ENCODE assay signal across 9 cellular contexts in genomic region chr11:1293619-1294015, GRCh38. TPM values are rescaled to one million over a fixed set of nuclear protein-coding genes. Genes with fewer than 3 reads are reported as not detected.
A peak's percentile ranks its signal among the peaks of the same experiment; 100 is the strongest.
DNase-seq lines count a peak whose midpoint lies in the region; ATAC-seq, FAIRE-seq and TF ChIP-seq lines count a peak whose summit lies in the region.
"Had no signal": no experiment of that assay in that cellular context is flagged by ENCODE, and none has a peak within 500 bp of the region (broad histone marks: within the 10 kb centered on the region; RNA-seq: fewer than 3 reads in every experiment).

No MANE protein-coding gene starts in this region.

- BruUV-seq in GM12878 (replicated peaks; lab: Mats Ljungman, UMichigan) = no TSS peak

- H3K4me2 ChIP-seq in GM12878 (ENCODE audit: control insufficient read depth, insufficient read depth) = no peak overlapping the region

- RAD21 ChIA-PET in GM12878 (lab: Charles Lee; ENCODE audit: unreplicated experiment) = no interaction called here

- POLR2A ChIA-PET in GM12878 (lab: Charles Lee) = no interaction called here

- intact Hi-C loops in GM12878 (cut with micrococcal nuclease; ENCODE audit: unreplicated experiment) = no loop called here

- H3K4me1 ChIP-seq in GM12878 (ENCODE audit: control insufficient read depth, insufficient read depth, low read length) = no peaks in the 10 kb centered on the region

- in situ Hi-C loops in GM13977 (cut with MboI; ENCODE audit: low pct_unique_long_range_greater_than_20kb, low sequenced_read_pairs, unreplicated experiment) = no loop called here
- in situ Hi-C loops in GM12878 (cut with MboI) = no loop called here

- no peak overlapping the region for H3K9ac ChIP-seq in GM12878 (ENCODE audit: control insufficient read depth, insufficient read depth, low read length)

- H3K36me3 ChIP-seq in GM12878 (ENCODE audit: control insufficient read depth in 2 of 2, insufficient read depth in 2 of 2, low read length in 1 of 2) = peaks cover 11 to 15% of the 10 kb centered on the region in 2 experiments; a peak in 3 of 4 replicates

- H3K9me3 ChIP-seq in GM12878 (replicated peaks; ENCODE audit: control insufficient read depth, insufficient read depth, low read length) = no peaks in the 10 kb centered on the region; the same call in 2 of the 3 replicates

- TF ChIP-seq CTCF in GM13977 (IDR thresholded peaks at IDR 0.05; ENCODE audit: extremely low read depth, insufficient read depth, missing control alignments) = peak; percentile 49
- TF ChIP-seq CTCF in GM12878 (IDR thresholded peaks at IDR 0.05 in 2 of 3, conservative IDR thresholded peaks at IDR 0.05 in 1 of 3; ENCODE audit: control insufficient read depth in 2 of 3, extremely low read depth in 1 of 3, insufficient read depth in 1 of 3, low read depth in 3 of 3, low read length in 3 of 3) = peak; percentile 24 to 33 (median 25); a peak in 3 of 6 replicates

- no peak for FAIRE-seq in GM12878 (lab: Jason Lieb, UNC)

- DNase-seq in AG08396 (ENCODE audit: low spot score) (peak; percentile 43), GM13977 (ENCODE audit: low spot score) (no peak), GM12878 (ENCODE audit: low read depth, low spot score) (no peak), myocyte (ENCODE audit: low read depth) (peak; percentile 68)
- DNase-seq: T-helper 1 cell had no signal

- H3K79me2 ChIP-seq in GM12878 (ENCODE audit: control insufficient read depth, insufficient read depth, low read length) = no peaks in the 10 kb centered on the region

- SMC1A ChIA-PET in GM12878 (lab: Charles Lee; ENCODE audit: uncharacterized antibody, unreplicated experiment) = no interaction called here

- no peaks in the 10 kb centered on the region for H4K20me1 ChIP-seq in GM12878 (ENCODE audit: control insufficient read depth, insufficient read depth)

- no peak overlapping the region for H3K27ac ChIP-seq in GM12878 (ENCODE audit: control insufficient read depth, insufficient read depth)

- CTCF ChIA-PET in GM12878 (lab: Yijun Ruan, JAX) = interaction anchor here (1.2 kb wide), 1 partner anchor 280 kb away, joined by 6 read pairs; no protein-coding TSS in a partner anchor

- ATAC-seq in GM12878 (peak; percentile 47; the same call in 1 of the 3 replicates), GM21825 (IDR thresholded peaks at IDR 0.05; ENCODE audit: unreplicated experiment) (no peak), HG03280 (IDR thresholded peaks at IDR 0.05; ENCODE audit: unreplicated experiment) (no peak), HG03108 (IDR thresholded peaks at IDR 0.05; ENCODE audit: unreplicated experiment) (no peak), GM19023 (IDR thresholded peaks at IDR 0.05; ENCODE audit: unreplicated experiment) (no peak)

- H2AFZ ChIP-seq in GM12878 (ENCODE audit: control insufficient read depth, low read depth, low read length) = no peak overlapping the region

- no peak overlapping the region for H3K4me3 ChIP-seq in GM12878

- no peaks in the 10 kb centered on the region for H3K27me3 ChIP-seq in GM12878 (replicated peaks in 1 of 2; ENCODE audit: control insufficient read depth in 2 of 2, insufficient read depth in 2 of 2, low read length in 1 of 2)

- TF ChIP-seq EP300 in GM12878 (IDR thresholded peaks at IDR 0.05; ENCODE audit: borderline replicate concordance in 1 of 2, control insufficient read depth in 1 of 2, low read depth in 2 of 2, low read length in 2 of 2) = no peak

- WGBS in GM12878 (ENCODE audit: insufficient coverage, insufficient replicate concordance, low lambda C conversion rate, missing lambda C conversion rate) = 90% methylated on average over 12 of the region's 13 CpGs

- peak; percentile 50 for TF ChIP-seq RAD21 in GM12878 (IDR thresholded peaks at IDR 0.05; ENCODE audit: insufficient read depth, low read depth, low read length)

- no peak for TF ChIP-seq POLR2A in GM12878 (IDR thresholded peaks at IDR 0.05; ENCODE audit: low read depth, low read length)

TF ChIP-seq in GM12878, 131 proteins besides CTCF, POLR2A, EP300 and RAD21:
- TF ChIP-seq ZSCAN29 (IDR thresholded peaks at IDR 0.05) (no peak), ZBTB11 (CRISPR knock-in tag; IDR thresholded peaks at IDR 0.05) (no peak), ZNF384 (IDR thresholded peaks at IDR 0.05; ENCODE audit: borderline replicate concordance, low read depth, low read length) (no peak), STAT1 (conservative IDR thresholded peaks at IDR 0.05) (no peak)

RNA-seq across cellular contexts. Expression of gene TOLLIP, which starts 15.8 kb away (rescaled TPM):
- total RNA-seq in GM12878 (2013; cell fraction: nucleolus; rRNA removed) = 22.5 and 27.2 TPM in 2 replicates
- 15.4 and 21.2 TPM in 2 replicates for total RNA-seq in GM12878 (2014; rRNA removed)
- 4.3 and 5.6 TPM in 2 replicates for total RNA-seq in GM12878 (2014; rRNA removed; fragmentation: Illumina TruSeq; extraction: Trizol)
- total RNA-seq in GM12878 (2021) = 36.5 and 36.8 TPM in 2 replicates
- 7.0 TPM for polyA plus RNA-seq in GM12878 (2011; ENCODE audit: low read depth)
- polyA plus RNA-seq in GM12878 (2011; rRNA removed) = 10.0 and 26.9 TPM in 2 replicates
- 29.3 and 37.1 TPM in 2 replicates for polyA plus RNA-seq in GM12878 (2011; cell fraction: cytosol; rRNA removed)
- 54.0 and 62.2 TPM in 2 replicates for polyA plus RNA-seq in GM12878 (2011; cell fraction: nucleus; rRNA removed)
- polyA plus RNA-seq in GM12878 (2012) = 20.7 and 23.8 TPM in 2 replicates
- polyA plus RNA-seq in GM12878 (2014; fragmentation: Illumina TruSeq; extraction: Trizol) = 2.0 and 5.3 TPM in 2 replicates
- 1 to 10 TPM in 1 of 2 experiments, under 1 TPM in 1; 0.47 to 1.0 TPM for polyA plus RNA-seq in GM12878 (2014; fragmentation: Nextera tagmentation; extraction: Ambion mirVana)
- polyA plus RNA-seq in GM12878 (2014; rRNA removed) = 22.0 and 29.3 TPM in 2 replicates
- polyA plus RNA-seq in GM12878 (2016; fragmentation: Nextera tagmentation; extraction: Ambion mirVana) = 10 to 100 TPM; 31.2 to 39.5 TPM
- polyA minus RNA-seq in GM12878 (2011; rRNA and poly(A)+ RNA removed) = 31.4 and 39.1 TPM in 2 replicates
- 11.6 and 13.1 TPM in 2 replicates for polyA minus RNA-seq in GM12878 (2011; cell fraction: cytosol; rRNA and poly(A)+ RNA removed)
- polyA minus RNA-seq in GM12878 (2011; cell fraction: nucleus; rRNA and poly(A)+ RNA removed) = 16.9 and 32.7 TPM in 2 replicates
- total RNA-seq in myocyte = 38.9 and 41.6 TPM in 2 replicates
- 88.0 TPM for polyA plus RNA-seq in myocyte (2012)

Comparison
In these comparisons a context has a peak if more than half of its experiments do, and no peak if none do; other contexts are left out.
1. DNase-seq: peak in AG08396 (single experiment) and myocyte (single experiment); none in GM13977 (single experiment) and GM12878 (single experiment).